Comparison of ENCODE assay signal across 1 cellular context in genomic region chr14:77580964-77581505, GRCh38.
TF ChIP-seq lines count a peak whose summit lies in the region.

No MANE protein-coding gene starts in this region.

TF ChIP-seq in GM23338, 12 proteins besides CTCF, POLR2A, EP300 and RAD21 (continued from another document):
- TF ChIP-seq, protein P1, sequence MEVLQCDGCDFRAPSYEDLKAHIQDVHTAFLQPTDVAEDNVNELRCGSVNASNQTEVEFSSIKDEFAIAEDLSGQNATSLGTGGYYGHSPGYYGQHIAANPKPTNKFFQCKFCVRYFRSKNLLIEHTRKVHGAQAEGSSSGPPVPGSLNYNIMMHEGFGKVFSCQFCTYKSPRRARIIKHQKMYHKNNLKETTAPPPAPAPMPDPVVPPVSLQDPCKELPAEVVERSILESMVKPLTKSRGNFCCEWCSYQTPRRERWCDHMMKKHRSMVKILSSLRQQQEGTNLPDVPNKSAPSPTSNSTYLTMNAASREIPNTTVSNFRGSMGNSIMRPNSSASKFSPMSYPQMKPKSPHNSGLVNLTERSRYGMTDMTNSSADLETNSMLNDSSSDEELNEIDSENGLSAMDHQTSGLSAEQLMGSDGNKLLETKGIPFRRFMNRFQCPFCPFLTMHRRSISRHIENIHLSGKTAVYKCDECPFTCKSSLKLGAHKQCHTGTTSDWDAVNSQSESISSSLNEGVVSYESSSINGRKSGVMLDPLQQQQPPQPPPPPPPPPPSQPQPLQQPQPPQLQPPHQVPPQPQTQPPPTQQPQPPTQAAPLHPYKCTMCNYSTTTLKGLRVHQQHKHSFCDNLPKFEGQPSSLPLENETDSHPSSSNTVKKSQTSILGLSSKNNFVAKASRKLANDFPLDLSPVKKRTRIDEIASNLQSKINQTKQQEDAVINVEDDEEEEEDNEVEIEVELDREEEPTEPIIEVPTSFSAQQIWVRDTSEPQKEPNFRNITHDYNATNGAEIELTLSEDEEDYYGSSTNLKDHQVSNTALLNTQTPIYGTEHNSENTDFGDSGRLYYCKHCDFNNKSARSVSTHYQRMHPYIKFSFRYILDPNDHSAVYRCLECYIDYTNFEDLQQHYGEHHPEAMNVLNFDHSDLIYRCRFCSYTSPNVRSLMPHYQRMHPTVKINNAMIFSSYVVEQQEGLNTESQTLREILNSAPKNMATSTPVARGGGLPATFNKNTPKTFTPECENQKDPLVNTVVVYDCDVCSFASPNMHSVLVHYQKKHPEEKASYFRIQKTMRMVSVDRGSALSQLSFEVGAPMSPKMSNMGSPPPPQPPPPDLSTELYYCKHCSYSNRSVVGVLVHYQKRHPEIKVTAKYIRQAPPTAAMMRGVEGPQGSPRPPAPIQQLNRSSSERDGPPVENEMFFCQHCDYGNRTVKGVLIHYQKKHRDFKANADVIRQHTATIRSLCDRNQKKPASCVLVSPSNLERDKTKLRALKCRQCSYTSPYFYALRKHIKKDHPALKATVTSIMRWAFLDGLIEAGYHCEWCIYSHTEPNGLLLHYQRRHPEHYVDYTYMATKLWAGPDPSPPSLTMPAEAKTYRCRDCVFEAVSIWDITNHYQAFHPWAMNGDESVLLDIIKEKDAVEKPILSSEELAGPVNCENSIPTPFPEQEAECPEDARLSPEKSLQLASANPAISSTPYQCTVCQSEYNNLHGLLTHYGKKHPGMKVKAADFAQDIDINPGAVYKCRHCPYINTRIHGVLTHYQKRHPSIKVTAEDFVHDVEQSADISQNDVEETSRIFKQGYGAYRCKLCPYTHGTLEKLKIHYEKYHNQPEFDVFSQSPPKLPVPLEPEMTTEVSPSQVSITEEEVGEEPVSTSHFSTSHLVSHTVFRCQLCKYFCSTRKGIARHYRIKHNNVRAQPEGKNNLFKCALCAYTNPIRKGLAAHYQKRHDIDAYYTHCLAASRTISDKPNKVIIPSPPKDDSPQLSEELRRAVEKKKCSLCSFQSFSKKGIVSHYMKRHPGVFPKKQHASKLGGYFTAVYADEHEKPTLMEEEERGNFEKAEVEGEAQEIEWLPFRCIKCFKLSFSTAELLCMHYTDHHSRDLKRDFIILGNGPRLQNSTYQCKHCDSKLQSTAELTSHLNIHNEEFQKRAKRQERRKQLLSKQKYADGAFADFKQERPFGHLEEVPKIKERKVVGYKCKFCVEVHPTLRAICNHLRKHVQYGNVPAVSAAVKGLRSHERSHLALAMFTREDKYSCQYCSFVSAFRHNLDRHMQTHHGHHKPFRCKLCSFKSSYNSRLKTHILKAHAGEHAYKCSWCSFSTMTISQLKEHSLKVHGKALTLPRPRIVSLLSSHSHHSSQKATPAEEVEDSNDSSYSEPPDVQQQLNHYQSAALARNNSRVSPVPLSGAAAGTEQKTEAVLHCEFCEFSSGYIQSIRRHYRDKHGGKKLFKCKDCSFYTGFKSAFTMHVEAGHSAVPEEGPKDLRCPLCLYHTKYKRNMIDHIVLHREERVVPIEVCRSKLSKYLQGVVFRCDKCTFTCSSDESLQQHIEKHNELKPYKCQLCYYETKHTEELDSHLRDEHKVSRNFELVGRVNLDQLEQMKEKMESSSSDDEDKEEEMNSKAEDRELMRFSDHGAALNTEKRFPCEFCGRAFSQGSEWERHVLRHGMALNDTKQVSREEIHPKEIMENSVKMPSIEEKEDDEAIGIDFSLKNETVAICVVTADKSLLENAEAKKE (CRISPR knock-in tag; IDR thresholded peaks at IDR 0.05): no peak
- TF ChIP-seq CREB1 (CRISPR knock-in tag; IDR thresholded peaks at IDR 0.05; ENCODE audit: low read depth) (no peak), JUNB (IDR thresholded peaks at IDR 0.05; ENCODE audit: unreplicated experiment) (no peak), ZNF331 (CRISPR knock-in tag; IDR thresholded peaks at IDR 0.05; ENCODE audit: low read depth) (no peak)
